In the genomic region with DNA sequence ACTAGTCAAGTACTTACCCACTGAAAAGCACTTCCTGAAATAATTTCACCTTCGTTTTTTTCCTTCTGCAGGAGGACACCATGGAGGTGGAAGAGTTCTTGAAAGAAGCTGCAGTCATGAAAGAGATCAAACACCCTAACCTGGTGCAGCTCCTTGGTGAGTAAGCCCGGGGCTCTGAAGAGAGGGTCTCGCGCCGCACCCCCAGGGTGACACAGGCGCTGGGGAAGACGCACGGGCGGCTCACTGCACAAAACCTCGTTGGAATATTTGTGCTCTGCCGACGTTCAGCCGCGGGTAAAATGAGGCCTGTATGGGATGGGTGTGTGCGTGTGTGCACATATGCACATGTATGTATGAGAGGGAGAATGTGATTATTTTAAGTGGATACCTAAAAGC, we compare ENCODE assay signal across 38 cellular contexts. TPM values are rescaled to one million over a fixed set of nuclear protein-coding genes. Genes with fewer than 3 reads are reported as not detected.
"Had no signal": no experiment of that assay in that cellular context is flagged by ENCODE, and none has a peak within 500 bp of the region (broad histone marks: within the 10 kb centered on the region; RNA-seq: fewer than 3 reads in every experiment).

No MANE protein-coding gene starts in this region.

- H3K4me3 Mint-ChIP-seq: activated naive CD4-positive, alpha-beta T cell treated with anti-CD3 and anti-CD28 coated beads for 36 hours; activated naive CD8-positive, alpha-beta T cell treated with anti-CD3 and anti-CD28 coated beads for 36 hours; brain; effector memory CD8-positive, alpha-beta T cell; immature natural killer cell; nephron; T-helper 1 cell treated with Interleukin-12 subunit alpha and Interleukin-12 subunit beta and Interleukin-4 antibody, amounts not matched to agents 30 μg/mL and 1 μg/mL, for 36 hours; type B pancreatic cell had no signal

- FAIRE-seq: small intestine, TTC549 had no signal

- ATAC-seq: effector memory CD8-positive, alpha-beta T cell; left lung had no signal

- H3K9me3 ChIP-seq: adrenal gland, ascending aorta, heart left ventricle, left lung, thoracic aorta, vagina had no signal

- H3K4me1 Mint-ChIP-seq: activated naive CD8-positive, alpha-beta T cell treated with anti-CD3 and anti-CD28 coated beads for 36 hours; immature natural killer cell had no signal

- H3K4me1 ChIP-seq: left lung had no signal

- DNase-seq: activated CD4-positive, alpha-beta T cell treated with anti-CD3 and anti-CD28 coated beads for 48 hours; activated CD4-positive, alpha-beta T cell treated with anti-CD3 and anti-CD28 coated beads, Interleukin-2, amount 50 U/mL, for 48 hours; activated CD8-positive, alpha-beta memory T cell treated with anti-CD3 and anti-CD28 coated beads for 24 hours; activated effector memory CD4-positive, alpha-beta T cell treated with anti-CD3 and anti-CD28 coated beads, Interleukin-2, amount 50 U/mL, for 16 hours; activated naive CD4-positive, alpha-beta T cell treated with anti-CD3 and anti-CD28 coated beads for 36 hours; activated naive CD8-positive, alpha-beta T cell treated with anti-CD3 and anti-CD28 coated beads for 36 hours; effector memory CD8-positive, alpha-beta T cell; erythroblast; foreskin fibroblast; heart left ventricle; hypothalamus; immature natural killer cell; left lung; small intestine; stimulated activated CD4-positive, alpha-beta T cell treated with anti-CD3 and anti-CD28 coated beads, Interleukin-1b, Interleukin-23, amount 100 ng/mL, for 48 hours; stimulated activated CD4-positive, alpha-beta T cell treated with anti-CD3 and anti-CD28 coated beads, Interleukin-4, amount 100 ng/mL, for 4 hours; stimulated activated CD8-positive, alpha-beta memory T cell treated with anti-CD3 and anti-CD28 coated beads, Interleukin-4, amount 100 ng/mL, for 48 hours; stimulated activated naive CD4-positive, alpha-beta T cell treated with Interleukin-2 at 50 U/mL for 16 hours; SW 1271; T-helper 9 cell; WERI-Rb-1 had no signal

- H3K27ac Mint-ChIP-seq: activated naive CD4-positive, alpha-beta T cell treated with anti-CD3 and anti-CD28 coated beads for 36 hours; activated naive CD8-positive, alpha-beta T cell treated with anti-CD3 and anti-CD28 coated beads for 36 hours; immature natural killer cell; nephron; T-helper 1 cell treated with Interleukin-12 subunit alpha and Interleukin-12 subunit beta and Interleukin-4 antibody, amounts not matched to agents 30 μg/mL and 1 μg/mL, for 36 hours; type B pancreatic cell had no signal

- H3K27me3 Mint-ChIP-seq: activated naive CD8-positive, alpha-beta T cell treated with anti-CD3 and anti-CD28 coated beads for 36 hours; brain; effector memory CD8-positive, alpha-beta T cell; type B pancreatic cell had no signal

- H3K27me3 ChIP-seq: adrenal gland, ascending aorta, cardiac muscle cell, heart left ventricle, left lung, vagina had no signal

- H3K9me3 Mint-ChIP-seq: activated naive CD4-positive, alpha-beta T cell treated with anti-CD3 and anti-CD28 coated beads for 36 hours; activated naive CD8-positive, alpha-beta T cell treated with anti-CD3 and anti-CD28 coated beads for 36 hours; brain; effector memory CD8-positive, alpha-beta T cell; immature natural killer cell; nephron; T-helper 1 cell treated with Interleukin-12 subunit alpha and Interleukin-12 subunit beta and Interleukin-4 antibody, amounts not matched to agents 30 μg/mL and 1 μg/mL, for 36 hours; type B pancreatic cell had no signal

- H3K4me3 ChIP-seq: adrenal gland, ascending aorta, cardiac muscle cell, coronary artery, heart left ventricle, left lung, thoracic aorta, vagina had no signal

- H3K27ac ChIP-seq: adrenal gland, left lung, vagina, WERI-Rb-1 had no signal

RNA-seq across cellular contexts. Expression of gene QRFP, which starts 24.6 kb away (rescaled TPM):
- total RNA-seq: activated naive CD4-positive, alpha-beta T cell treated with anti-CD3 and anti-CD28 coated beads for 36 hours; activated naive CD8-positive, alpha-beta T cell treated with anti-CD3 and anti-CD28 coated beads for 36 hours; adrenal gland; ascending aorta; cardiac muscle cell; cerebellum; heart left ventricle; kidney epithelial cell; lung microvascular endothelial cell; mucosa of gallbladder; osteoblast; sciatic nerve; thoracic aorta; vagina had no signal
- polyA plus RNA-seq: adrenal gland, heart left ventricle, immature natural killer cell had no signal
